Comparison of ENCODE assay signal across 21 cellular contexts in genomic region chr11:38014405-38014804, GRCh38.
A peak's percentile ranks its signal among the peaks of the same experiment; 100 is the strongest.
DNase-seq lines count a peak whose midpoint lies in the region; ATAC-seq and TF ChIP-seq lines count a peak whose summit lies in the region.
"Had no signal": no experiment of that assay in that cellular context is flagged by ENCODE, and none has a peak within 500 bp of the region (broad histone marks: within the 10 kb centered on the region; RNA-seq: fewer than 3 reads in every experiment).

No MANE protein-coding gene starts in this region.

- TF ChIP-seq CTCF in smooth muscle cell (IDR thresholded peaks at IDR 0.05; ENCODE audit: borderline replicate concordance, insufficient read depth, poor library complexity, severe bottlenecking) (no peak), neural progenitor cell (IDR thresholded peaks at IDR 0.05) (no peak)

- intact Hi-C loops in left ventricle myocardium superior (cut with micrococcal nuclease), result no loop called here

- H3K4me2 ChIP-seq in smooth muscle cell (no peak overlapping the region), neural progenitor cell (no peak overlapping the region)

- H2AFZ ChIP-seq in smooth muscle cell (ENCODE audit: low read depth), result peak overlapping the region; percentile 13
- no peak overlapping the region for H2AFZ ChIP-seq in neural progenitor cell (replicated peaks)

- no peaks in the 10 kb centered on the region for H3K9me3 ChIP-seq in smooth muscle cell (replicated peaks; ENCODE audit: low read depth)
- no peaks in the 10 kb centered on the region for H3K9me3 ChIP-seq in neural progenitor cell (ENCODE audit: low read depth)
- H3K9me3 ChIP-seq: tibial nerve had no signal

- no peaks in the 10 kb centered on the region for H3K4me1 ChIP-seq in smooth muscle cell (ENCODE audit: low read depth)
- no peaks in the 10 kb centered on the region for H3K4me1 ChIP-seq in neural progenitor cell

- no peak overlapping the region for H3K4me3 Mint-ChIP-seq in neural progenitor cell
- H3K4me3 Mint-ChIP-seq: activated naive CD8-positive, alpha-beta T cell treated with anti-CD3 and anti-CD28 coated beads, Interleukin-2, amount 50 U/mL, for 24 hours; HFFc6; WTC11 had no signal

- no peaks in the 10 kb centered on the region for H3K9me3 Mint-ChIP-seq in neural progenitor cell

- H3K27ac ChIP-seq in smooth muscle cell (ENCODE audit: low read depth) (no peak overlapping the region), neural progenitor cell (no peak overlapping the region)
- H3K27ac ChIP-seq: epithelial cell of prostate, RWPE1 had no signal

- DNase-seq in LHCN-M2 (ENCODE audit: low read depth), result peak; percentile 35
- DNase-seq in astrocyte of the hippocampus (ENCODE audit: low read depth, low spot score), result peak; percentile 89
- DNase-seq in left ventricle myocardium superior, result no peak
- no peak for DNase-seq in smooth muscle cell (lab: John Stamatoyannopoulos, UW; ENCODE audit: unreplicated experiment)
- no peak for DNase-seq in neural progenitor cell (ENCODE audit: low spot score)
- DNase-seq: activated naive CD8-positive, alpha-beta T cell treated with anti-CD3 and anti-CD28 coated beads, Interleukin-2, amount 50 U/mL, for 24 hours; C1 segment of cervical spinal cord; cortex of kidney; DMS153; glutamatergic neuron; HFFc6; mucosa of descending colon; NCI-H2107; occipital lobe; small intestine had no signal

- H3K36me3 ChIP-seq in smooth muscle cell (ENCODE audit: low read depth) (no peaks in the 10 kb centered on the region), neural progenitor cell (no peaks in the 10 kb centered on the region)
- H3K36me3 ChIP-seq: tibial nerve had no signal

- H3K27me3 ChIP-seq in smooth muscle cell (ENCODE audit: low read depth), result no peaks in the 10 kb centered on the region
- H3K27me3 ChIP-seq in neural progenitor cell, result no peaks in the 10 kb centered on the region
- H3K27me3 ChIP-seq: tibial nerve had no signal

- no peak overlapping the region for H3K27ac Mint-ChIP-seq in neural progenitor cell
- H3K27ac Mint-ChIP-seq: activated naive CD8-positive, alpha-beta T cell treated with anti-CD3 and anti-CD28 coated beads, Interleukin-2, amount 50 U/mL, for 24 hours; HFFc6; WTC11 had no signal

- H3K27me3 Mint-ChIP-seq in neural progenitor cell (ENCODE audit: insufficient read depth, low read depth), result no peaks in the 10 kb centered on the region
- H3K27me3 Mint-ChIP-seq: activated naive CD8-positive, alpha-beta T cell treated with anti-CD3 and anti-CD28 coated beads, Interleukin-2, amount 50 U/mL, for 24 hours had no signal

- H4K20me1 ChIP-seq in smooth muscle cell (ENCODE audit: low read depth), result no peaks in the 10 kb centered on the region
- no peaks in the 10 kb centered on the region for H4K20me1 ChIP-seq in neural progenitor cell (ENCODE audit: low read depth)

- no peaks in the 10 kb centered on the region for H3F3A ChIP-seq in smooth muscle cell (ENCODE audit: low read depth)
- H3F3A ChIP-seq in neural progenitor cell (ENCODE audit: low read depth), result no peaks in the 10 kb centered on the region

- ATAC-seq in left ventricle myocardium superior (peak; percentile 86), HG03442 (IDR thresholded peaks at IDR 0.05; ENCODE audit: unreplicated experiment) (no peak), GM18511 (IDR thresholded peaks at IDR 0.05; ENCODE audit: unreplicated experiment) (no peak)
- ATAC-seq: activated naive CD8-positive, alpha-beta T cell treated with anti-CD3 and anti-CD28 coated beads, Interleukin-2, amount 50 U/mL, for 24 hours; mucosa of descending colon; WTC11 had no signal

- H3K79me2 ChIP-seq in smooth muscle cell (ENCODE audit: low read depth), result no peaks in the 10 kb centered on the region
- H3K79me2 ChIP-seq in neural progenitor cell (ENCODE audit: low read depth), result no peaks in the 10 kb centered on the region

- 84% methylated on average over 1 of the region's 1 CpG for WGBS in smooth muscle cell (ENCODE audit: low lambda C conversion rate)

- H3K4me1 Mint-ChIP-seq in neural progenitor cell, result no peaks in the 10 kb centered on the region
- H3K4me1 Mint-ChIP-seq: activated naive CD8-positive, alpha-beta T cell treated with anti-CD3 and anti-CD28 coated beads, Interleukin-2, amount 50 U/mL, for 24 hours; WTC11 had no signal

- no peaks in the 10 kb centered on the region for H3K36me3 Mint-ChIP-seq in neural progenitor cell

- no peak overlapping the region for H3K9ac ChIP-seq in smooth muscle cell (ENCODE audit: low read depth)
- H3K9ac ChIP-seq in neural progenitor cell, result no peak overlapping the region

- no peak overlapping the region for H3K4me3 ChIP-seq in smooth muscle cell
- no peak overlapping the region for H3K4me3 ChIP-seq in neural progenitor cell
- H3K4me3 ChIP-seq: mucosa of descending colon, tibial nerve had no signal

Comparison
In these comparisons a context has a peak if more than half of its experiments do, and no peak if none do; other contexts are left out.
1. DNase-seq: peak in LHCN-M2 (single experiment) and astrocyte of the hippocampus (single experiment); none in left ventricle myocardium superior (single experiment), smooth muscle cell (single experiment) and neural progenitor cell (single experiment).